In genomic region chr3:138027821-138028220, GRCh38 we compare ENCODE assay signal across 38 cellular contexts. TPM values are rescaled to one million over a fixed set of nuclear protein-coding genes. Genes with fewer than 3 reads are reported as not detected.
"Had no signal": no experiment of that assay in that cellular context is flagged by ENCODE, and none has a peak within 500 bp of the region (broad histone marks: within the 10 kb centered on the region; RNA-seq: fewer than 3 reads in every experiment).

No MANE protein-coding gene starts in this region.

- H3K36me3 ChIP-seq: adrenal gland, brain microvascular endothelial cell, breast epithelium had no signal

- H3K36me3 Mint-ChIP-seq: activated CD4-positive, alpha-beta memory T cell treated with anti-CD3 and anti-CD28 coated beads for 36 hours; activated naive CD4-positive, alpha-beta T cell treated with anti-CD3 and anti-CD28 coated beads, Interleukin-2, amount 50 U/mL, for 72 hours; activated naive CD8-positive, alpha-beta T cell treated with anti-CD3 and anti-CD28 coated beads for 36 hours had no signal

- H3K4me3 Mint-ChIP-seq: activated B cell treated with CpG ODN at 0.5 μM for 24 hours; activated CD4-positive, alpha-beta memory T cell treated with anti-CD3 and anti-CD28 coated beads for 36 hours; activated CD4-positive, alpha-beta T cell treated with anti-CD3 and anti-CD28 coated beads, Interleukin-2, amount 10 ng/mL, durations not matched to agents 24 days and 14 days; activated CD8-positive, alpha-beta T cell treated with anti-CD3 and anti-CD28 coated beads for 36 hours; activated naive CD4-positive, alpha-beta T cell treated with anti-CD3 and anti-CD28 coated beads for 36 hours; activated naive CD8-positive, alpha-beta T cell treated with anti-CD3 and anti-CD28 coated beads for 36 hours; activated T-cell treated with anti-CD3 and anti-CD28 coated beads, Interleukin-2, amount 50 U/mL, for 4 hours; activated T-cell treated with anti-CD3 and anti-CD28 coated beads, Interleukin-2, amount 50 U/mL, for 72 hours; activated T-helper 1 cell treated with anti-CD3 and anti-CD28 coated beads, Interleukin-12 subunit alpha, Interleukin-12 subunit beta, Interleukin-2, Interleukin-4 antibody, amounts not matched to agents 30 ng/mL and 10 ng/mL and 1 ng/mL, durations not matched to agents 14 hours and 24 hours and 36 hours; activated T-helper 17 cell treated with anti-CD3 and anti-CD28 coated beads, Interleukin-2, amount 50 U/mL, for 72 hours; T-helper 1 cell treated with Interleukin-12 subunit alpha and Interleukin-12 subunit beta and Interleukin-4 antibody, amounts not matched to agents 30 μg/mL and 1 μg/mL, for 36 hours; T-helper 2 cell treated with Interferon-gamma antibody and Interleukin-4, amounts not matched to agents 5 μg/mL and 100 μg/mL, for 36 hours had no signal

- H3K4me1 Mint-ChIP-seq: activated B cell treated with CpG ODN at 0.5 μM for 24 hours; activated CD4-positive, alpha-beta T cell treated with anti-CD3 and anti-CD28 coated beads, Interleukin-2, amount 10 ng/mL, durations not matched to agents 24 days and 14 days; activated naive CD8-positive, alpha-beta T cell treated with anti-CD3 and anti-CD28 coated beads for 36 hours; activated T-helper 17 cell treated with anti-CD3 and anti-CD28 coated beads, Interleukin-2, amount 50 U/mL, for 72 hours had no signal

- H3K27ac Mint-ChIP-seq: activated B cell treated with CpG ODN at 0.5 μM for 24 hours; activated CD4-positive, alpha-beta memory T cell treated with anti-CD3 and anti-CD28 coated beads for 36 hours; activated CD4-positive, alpha-beta T cell treated with anti-CD3 and anti-CD28 coated beads, Interleukin-2, amount 10 ng/mL, durations not matched to agents 24 days and 14 days; activated CD8-positive, alpha-beta T cell treated with anti-CD3 and anti-CD28 coated beads for 36 hours; activated naive CD4-positive, alpha-beta T cell treated with anti-CD3 and anti-CD28 coated beads for 36 hours; activated naive CD4-positive, alpha-beta T cell treated with anti-CD3 and anti-CD28 coated beads, Interleukin-2, amount 50 U/mL, for 72 hours; activated naive CD8-positive, alpha-beta T cell treated with anti-CD3 and anti-CD28 coated beads for 36 hours; activated T-cell treated with anti-CD3 and anti-CD28 coated beads, Interleukin-2, amount 50 U/mL, for 72 hours; activated T-helper 1 cell treated with anti-CD3 and anti-CD28 coated beads, Interleukin-12 subunit alpha, Interleukin-12 subunit beta, Interleukin-2, Interleukin-4 antibody, amounts not matched to agents 30 ng/mL and 10 ng/mL and 1 ng/mL, durations not matched to agents 14 hours and 24 hours and 36 hours; activated T-helper 17 cell treated with anti-CD3 and anti-CD28 coated beads, Interleukin-2, amount 50 U/mL, for 72 hours; T-helper 1 cell treated with Interleukin-12 subunit alpha and Interleukin-12 subunit beta and Interleukin-4 antibody, amounts not matched to agents 30 μg/mL and 1 μg/mL, for 36 hours; T-helper 2 cell treated with Interferon-gamma antibody and Interleukin-4, amounts not matched to agents 5 μg/mL and 100 μg/mL, for 36 hours had no signal

- H3K4me1 ChIP-seq: adrenal gland, body of pancreas, breast epithelium had no signal

- DNase-seq: activated B cell treated with CpG ODN at 0.5 μM for 24 hours; activated CD4-positive, alpha-beta memory T cell treated with anti-CD3 and anti-CD28 coated beads for 36 hours; activated CD4-positive, alpha-beta T cell treated with anti-CD3 and anti-CD28 coated beads for 4 hours; activated CD4-positive, alpha-beta T cell treated with anti-CD3 and anti-CD28 coated beads, Interleukin-2, amount 10 ng/mL, durations not matched to agents 24 days and 14 days; activated CD4-positive, alpha-beta T cell treated with anti-CD3 and anti-CD28 coated beads, Interleukin-2, amount 50 U/mL, for 1 hour; activated CD4-positive, alpha-beta T cell treated with anti-CD3 and anti-CD28 coated beads, Interleukin-2, amount 50 U/mL, for 4 hours; activated CD4-positive, CD25-positive, alpha-beta regulatory T cell treated with anti-CD3 and anti-CD28 coated beads, Interleukin-2, amount 50 U/mL, for 72 hours; activated CD8-positive, alpha-beta memory T cell treated with anti-CD3 and anti-CD28 coated beads, Interleukin-2, amount 50 U/mL, for 4 hours; activated CD8-positive, alpha-beta T cell treated with anti-CD3 and anti-CD28 coated beads for 36 hours; activated effector memory CD4-positive, alpha-beta T cell treated with anti-CD3 and anti-CD28 coated beads, Interleukin-2, amount 50 U/mL, for 16 hours; activated gamma-delta T cell treated with Interleukin-2 at 50 U/mL for 16 hours; activated naive CD4-positive, alpha-beta T cell; activated naive CD4-positive, alpha-beta T cell treated with anti-CD3 and anti-CD28 coated beads for 36 hours; activated naive CD4-positive, alpha-beta T cell treated with anti-CD3 and anti-CD28 coated beads, Interleukin-2, amount 50 U/mL, for 16 hours; activated naive CD8-positive, alpha-beta T cell treated with anti-CD3 and anti-CD28 coated beads for 36 hours; activated T-cell treated with anti-CD3 and anti-CD28 coated beads for 4 hours; activated T-cell treated with anti-CD3 and anti-CD28 coated beads, Interleukin-2, amount 50 U/mL, for 1 hour; activated T-cell treated with anti-CD3 and anti-CD28 coated beads, Interleukin-2, amount 50 U/mL, for 4 hours; activated T-cell treated with anti-CD3 and anti-CD28 coated beads, Interleukin-2, amount 50 U/mL, for 72 hours; adrenal gland; amniotic stem cell; aorta; body of pancreas; brain microvascular endothelial cell; central memory CD4-positive, alpha-beta T cell; T-helper 1 cell; T-helper 2 cell; T-helper 9 cell had no signal

- H3K4me3 ChIP-seq: adrenal gland, body of pancreas, breast epithelium had no signal

- ATAC-seq: activated CD8-positive, alpha-beta T cell treated with anti-CD3 and anti-CD28 coated beads for 36 hours; activated naive CD4-positive, alpha-beta T cell treated with anti-CD3 and anti-CD28 coated beads, Interleukin-2, amount 50 U/mL, for 72 hours; activated T-cell treated with anti-CD3 and anti-CD28 coated beads, Interleukin-2, amount 50 U/mL, for 4 hours; activated T-cell treated with anti-CD3 and anti-CD28 coated beads, Interleukin-2, amount 50 U/mL, for 72 hours; activated T-helper 17 cell treated with anti-CD3 and anti-CD28 coated beads, Interleukin-2, amount 50 U/mL, for 72 hours; body of pancreas had no signal

- H3K9me3 ChIP-seq: adrenal gland, body of pancreas, breast epithelium had no signal

- H3K9me3 Mint-ChIP-seq: activated B cell treated with CpG ODN at 0.5 μM for 24 hours; activated CD4-positive, alpha-beta memory T cell treated with anti-CD3 and anti-CD28 coated beads for 36 hours; activated CD4-positive, alpha-beta T cell treated with anti-CD3 and anti-CD28 coated beads, Interleukin-2, amount 10 ng/mL, durations not matched to agents 24 days and 14 days; activated CD8-positive, alpha-beta T cell treated with anti-CD3 and anti-CD28 coated beads for 36 hours; activated naive CD4-positive, alpha-beta T cell treated with anti-CD3 and anti-CD28 coated beads for 36 hours; activated naive CD4-positive, alpha-beta T cell treated with anti-CD3 and anti-CD28 coated beads, Interleukin-2, amount 50 U/mL, for 72 hours; activated naive CD8-positive, alpha-beta T cell treated with anti-CD3 and anti-CD28 coated beads for 36 hours; activated T-cell treated with anti-CD3 and anti-CD28 coated beads, Interleukin-2, amount 50 U/mL, for 4 hours; activated T-cell treated with anti-CD3 and anti-CD28 coated beads, Interleukin-2, amount 50 U/mL, for 72 hours; activated T-helper 1 cell treated with anti-CD3 and anti-CD28 coated beads, Interleukin-12 subunit alpha, Interleukin-12 subunit beta, Interleukin-2, Interleukin-4 antibody, amounts not matched to agents 30 ng/mL and 10 ng/mL and 1 ng/mL, durations not matched to agents 14 hours and 24 hours and 36 hours; activated T-helper 17 cell treated with anti-CD3 and anti-CD28 coated beads, Interleukin-2, amount 50 U/mL, for 72 hours; T-helper 1 cell treated with Interleukin-12 subunit alpha and Interleukin-12 subunit beta and Interleukin-4 antibody, amounts not matched to agents 30 μg/mL and 1 μg/mL, for 36 hours; T-helper 2 cell treated with Interferon-gamma antibody and Interleukin-4, amounts not matched to agents 5 μg/mL and 100 μg/mL, for 36 hours had no signal

- H3K27me3 ChIP-seq: adrenal gland, body of pancreas, brain microvascular endothelial cell, breast epithelium had no signal

- H3K27ac ChIP-seq: adrenal gland, body of pancreas, brain microvascular endothelial cell, breast epithelium, VCaP had no signal

RNA-seq across cellular contexts. Expression of gene CLDN18, which starts 17.9 kb away (rescaled TPM):
- total RNA-seq: activated B cell treated with CpG ODN at 0.5 μM for 24 hours; activated CD4-positive, alpha-beta memory T cell treated with anti-CD3 and anti-CD28 coated beads for 36 hours; activated CD4-positive, alpha-beta T cell treated with anti-CD3 and anti-CD28 coated beads, Interleukin-2, amount 10 ng/mL, durations not matched to agents 24 days and 14 days; activated CD8-positive, alpha-beta memory T cell treated with anti-CD3 and anti-CD28 coated beads for 36 hours; activated CD8-positive, alpha-beta T cell treated with anti-CD3 and anti-CD28 coated beads for 36 hours; activated naive CD4-positive, alpha-beta T cell treated with anti-CD3 and anti-CD28 coated beads for 36 hours; activated naive CD4-positive, alpha-beta T cell treated with anti-CD3 and anti-CD28 coated beads, Interleukin-2, amount 50 U/mL, for 72 hours; activated naive CD8-positive, alpha-beta T cell treated with anti-CD3 and anti-CD28 coated beads for 36 hours; activated T-cell treated with anti-CD3 and anti-CD28 coated beads, Interleukin-2, amount 50 U/mL, for 72 hours; activated T-helper 1 cell treated with anti-CD3 and anti-CD28 coated beads, Interleukin-12 subunit alpha, Interleukin-12 subunit beta, Interleukin-2, Interleukin-4 antibody, amounts not matched to agents 30 ng/mL and 10 ng/mL and 1 ng/mL, durations not matched to agents 14 hours and 24 hours and 36 hours; activated T-helper 17 cell treated with anti-CD3 and anti-CD28 coated beads, Interleukin-2, amount 50 U/mL, for 72 hours; aorta; astrocyte; breast epithelium; cardiac septum had no signal
